8 cellular contexts compared by ENCODE assay signal in the genomic region with DNA sequence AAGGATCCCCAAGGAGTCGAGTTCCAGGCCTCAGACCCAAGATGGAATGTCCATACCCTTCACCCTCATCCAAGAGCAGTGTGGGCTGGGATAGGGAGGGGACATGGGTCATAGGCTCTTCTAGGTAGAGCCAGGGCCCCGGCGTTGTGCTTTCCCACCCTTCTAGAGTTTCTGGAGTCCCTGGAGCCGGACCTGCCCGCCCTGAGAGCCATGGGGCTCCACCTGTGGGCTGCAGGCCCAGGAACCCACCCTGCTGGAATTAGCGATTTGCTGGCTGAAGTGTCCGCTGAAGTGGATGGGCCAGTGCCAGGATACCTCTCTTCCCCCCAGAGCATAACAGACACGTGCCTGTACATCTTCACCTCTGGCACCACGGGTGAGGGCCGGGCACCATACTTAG. TPM values are rescaled to one million over a fixed set of nuclear protein-coding genes. Genes with fewer than 3 reads are reported as not detected.
A peak's percentile ranks its signal among the peaks of the same experiment; 100 is the strongest.
DNase-seq lines count a peak whose midpoint lies in the region; ATAC-seq and TF ChIP-seq lines count a peak whose summit lies in the region.

No MANE protein-coding gene starts in this region.

- intact Hi-C loops in activated naive CD4-positive, alpha-beta T cell treated with anti-CD3 and anti-CD28 coated beads for 36 hours (cut with micrococcal nuclease), result loop anchor here (1.0 to 10.0 kb wide), 2 partner anchors 99 to 422 kb away; partner anchors contain the start of gene S100A9
- intact Hi-C loops in lower lobe of right lung (cut with DNase I), result no loop called here

- H3K27ac Mint-ChIP-seq in activated naive CD4-positive, alpha-beta T cell treated with anti-CD3 and anti-CD28 coated beads for 36 hours, result no peak overlapping the region
- H3K27ac Mint-ChIP-seq in activated naive CD4-positive, alpha-beta T cell treated with anti-CD3 and anti-CD28 coated beads, Interleukin-2, amount 50 U/mL, for 72 hours, result peak overlapping the region in 1 of 2 donors; percentile 77
- H3K27ac Mint-ChIP-seq in brain, result peak overlapping the region in 4 of 5 experiments; percentile 43 to 89 (median 68)
- peak overlapping the region; percentile 31 for H3K27ac Mint-ChIP-seq in type B pancreatic cell

- H3K27me3 Mint-ChIP-seq in activated naive CD4-positive, alpha-beta T cell treated with anti-CD3 and anti-CD28 coated beads for 36 hours (ENCODE audit: low read depth), result no peaks in the 10 kb centered on the region
- H3K27me3 Mint-ChIP-seq in brain, result peaks cover 8% of the 10 kb centered on the region
- H3K27me3 Mint-ChIP-seq in type B pancreatic cell, result no peaks in the 10 kb centered on the region

- H3K4me1 ChIP-seq in lower lobe of right lung, result peaks cover 78% of the 10 kb centered on the region

- peak overlapping the region; percentile 88 for H3K4me3 ChIP-seq in lower lobe of right lung

- no peaks in the 10 kb centered on the region for H3K27me3 ChIP-seq in lower lobe of right lung (ENCODE audit: low read depth)

- no peak for TF ChIP-seq CTCF in brain (conservative IDR thresholded peaks at IDR 0.05)
- TF ChIP-seq CTCF in lower lobe of right lung (IDR thresholded peaks at IDR 0.05), result no peak
- no peak for TF ChIP-seq CTCF in type B pancreatic cell (conservative IDR thresholded peaks at IDR 0.05)

- CTCF ChIA-PET in activated naive CD4-positive, alpha-beta T cell treated with anti-CD3 and anti-CD28 coated beads for 36 hours (lab: Charles Lee), result interaction anchor here (1.3 to 1.7 kb wide), 3 partner anchors 21 to 210 kb away, joined by 3 to 6 read pairs (median 6); partner anchors contain the start of gene RAB13

- peak overlapping the region; percentile 89 for H3K27ac ChIP-seq in lower lobe of right lung

- no peak for ATAC-seq in activated naive CD4-positive, alpha-beta T cell treated with anti-CD3 and anti-CD28 coated beads, Interleukin-2, amount 50 U/mL, for 72 hours
- ATAC-seq in lower lobe of right lung (peak in 1 of 2 donors; percentile 1), HG02623 (IDR thresholded peaks at IDR 0.05; ENCODE audit: unreplicated experiment) (no peak)

- no peaks in the 10 kb centered on the region for H3K9me3 Mint-ChIP-seq in activated naive CD4-positive, alpha-beta T cell treated with anti-CD3 and anti-CD28 coated beads for 36 hours
- no peaks in the 10 kb centered on the region for H3K9me3 Mint-ChIP-seq in activated naive CD4-positive, alpha-beta T cell treated with anti-CD3 and anti-CD28 coated beads, Interleukin-2, amount 50 U/mL, for 72 hours
- no peaks in the 10 kb centered on the region for H3K9me3 Mint-ChIP-seq in brain
- H3K9me3 Mint-ChIP-seq in type B pancreatic cell, result no peaks in the 10 kb centered on the region

- no peaks in the 10 kb centered on the region for H3K9me3 ChIP-seq in lower lobe of right lung

- peaks cover 9% of the 10 kb centered on the region for H3K4me1 Mint-ChIP-seq in activated naive CD4-positive, alpha-beta T cell treated with anti-CD3 and anti-CD28 coated beads for 36 hours (ENCODE audit: low read depth)
- H3K4me1 Mint-ChIP-seq in brain (peaks cover 27% of the 10 kb centered on the region), type B pancreatic cell (ENCODE audit: unreplicated experiment) (peaks cover 13% of the 10 kb centered on the region)

- H3K4me3 Mint-ChIP-seq in activated naive CD4-positive, alpha-beta T cell treated with anti-CD3 and anti-CD28 coated beads for 36 hours, result peak overlapping the region; percentile 69
- H3K4me3 Mint-ChIP-seq in brain (peak overlapping the region; percentile 83 to 88 (median 84)), type B pancreatic cell (peak overlapping the region; percentile 85)

- no peak for DNase-seq in activated naive CD4-positive, alpha-beta T cell treated with anti-CD3 and anti-CD28 coated beads for 36 hours
- no peak for DNase-seq in activated naive CD4-positive, alpha-beta T cell treated with anti-CD3 and anti-CD28 coated beads, Interleukin-2, amount 50 U/mL, for 72 hours (ENCODE audit: low spot score in 2 of 2)
- DNase-seq in lower lobe of right lung (peak; percentile 50), type B pancreatic cell (ENCODE audit: extremely low spot score, unreplicated experiment) (no peak), COLO829 (ENCODE audit: low spot score) (no peak), NCI-H748 (lab: John Stamatoyannopoulos, UW; ENCODE audit: unreplicated experiment) (no peak)

- peaks cover under 1% of the 10 kb centered on the region for H3K36me3 Mint-ChIP-seq in activated naive CD4-positive, alpha-beta T cell treated with anti-CD3 and anti-CD28 coated beads for 36 hours (ENCODE audit: low read depth)
- H3K36me3 Mint-ChIP-seq in activated naive CD4-positive, alpha-beta T cell treated with anti-CD3 and anti-CD28 coated beads, Interleukin-2, amount 50 U/mL, for 72 hours, result no peaks in the 10 kb centered on the region
- H3K36me3 Mint-ChIP-seq in brain (peaks cover 5% of the 10 kb centered on the region), type B pancreatic cell (no peaks in the 10 kb centered on the region)

- H3K36me3 ChIP-seq in lower lobe of right lung, result peaks cover 29% of the 10 kb centered on the region

RNA-seq across cellular contexts. Expression of gene SLC27A3, which starts 1.1 kb away (rescaled TPM):
- 1 to 10 TPM; 2.7 to 4.3 TPM for total RNA-seq in activated naive CD4-positive, alpha-beta T cell treated with anti-CD3 and anti-CD28 coated beads for 36 hours
- total RNA-seq in activated naive CD4-positive, alpha-beta T cell treated with anti-CD3 and anti-CD28 coated beads, Interleukin-2, amount 50 U/mL, for 72 hours, result 1 to 10 TPM; 7.0 to 8.3 TPM
- polyA plus RNA-seq in brain (ENCODE audit: insufficient read depth, low read depth, low replicate concordance), result 43.3 TPM
- total RNA-seq in lower lobe of right lung (99.6 TPM), type B pancreatic cell (ENCODE audit: low replicate concordance) (20.6 and 22.1 TPM in 2 replicates)

RNA-seq across cellular contexts. Expression of gene INTS3, which starts 48.5 kb away (rescaled TPM):
- 10 to 100 TPM; 39.3 to 40.4 TPM for total RNA-seq in activated naive CD4-positive, alpha-beta T cell treated with anti-CD3 and anti-CD28 coated beads for 36 hours
- 10 to 100 TPM; 58.2 to 64.9 TPM for total RNA-seq in activated naive CD4-positive, alpha-beta T cell treated with anti-CD3 and anti-CD28 coated beads, Interleukin-2, amount 50 U/mL, for 72 hours
- polyA plus RNA-seq in brain (ENCODE audit: insufficient read depth, low read depth, low replicate concordance), result 23.5 TPM
- 77.3 TPM for total RNA-seq in lower lobe of right lung
- 70.3 and 90.8 TPM in 2 replicates for total RNA-seq in type B pancreatic cell (ENCODE audit: low replicate concordance)
